ENCODE assay signal across 8 cellular contexts in the genomic region with DNA sequence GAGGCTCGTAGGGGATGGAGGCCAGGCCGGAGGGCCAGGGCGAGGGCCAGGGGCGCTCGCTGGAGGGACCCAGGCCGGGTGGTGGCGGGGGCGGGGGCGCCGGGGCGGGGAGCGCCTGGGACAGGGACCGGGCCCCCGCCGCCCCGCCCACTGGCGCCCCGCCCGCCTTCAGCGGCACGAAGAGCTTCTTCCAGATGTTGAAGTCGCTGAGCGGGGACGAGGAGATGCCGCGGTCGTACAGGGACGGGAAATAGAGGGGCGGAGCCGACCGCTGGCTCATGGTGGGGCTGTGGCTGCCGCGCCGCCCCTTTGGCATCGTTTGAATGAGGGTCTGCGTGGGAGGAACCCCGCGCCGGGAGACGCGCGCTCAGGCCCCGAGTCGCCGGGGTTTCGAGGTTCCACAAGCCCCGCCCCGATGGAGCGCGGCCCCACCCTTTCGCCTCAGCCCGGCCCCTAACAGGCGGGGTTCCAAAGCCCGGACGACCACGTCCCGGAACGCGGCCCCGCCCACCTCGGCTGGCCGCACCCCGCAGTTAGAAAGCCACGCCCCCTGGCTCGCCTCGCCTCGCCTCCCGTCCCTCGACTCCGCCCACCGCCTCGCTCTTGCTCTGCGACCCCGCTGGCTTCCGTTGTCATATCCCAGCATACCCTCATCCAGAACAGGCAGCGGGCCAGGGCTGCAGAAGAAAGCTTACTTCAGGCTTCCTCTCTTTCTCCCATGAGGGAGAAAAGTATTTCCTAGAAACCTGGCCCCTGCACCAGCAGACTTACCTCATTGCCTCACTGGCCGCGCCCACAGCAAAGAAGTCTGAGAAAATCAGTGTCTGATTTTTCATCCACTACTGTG. TPM values are rescaled to one million over a fixed set of nuclear protein-coding genes. Genes with fewer than 3 reads are reported as not detected.
DNase-seq lines count a peak whose midpoint lies in the region; ATAC-seq and TF ChIP-seq lines count a peak whose summit lies in the region.

A gene with protein sequence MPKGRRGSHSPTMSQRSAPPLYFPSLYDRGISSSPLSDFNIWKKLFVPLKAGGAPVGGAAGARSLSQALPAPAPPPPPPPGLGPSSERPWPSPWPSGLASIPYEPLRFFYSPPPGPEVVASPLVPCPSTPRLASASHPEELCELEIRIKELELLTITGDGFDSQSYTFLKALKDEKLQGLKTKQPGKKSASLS (minus strand): TSS at position 402 of the 847 bp plus-strand sequence. CDS start 86 bp downstream, at position 316.

- H3K9me3 ChIP-seq in iPS-18c (ENCODE audit: control insufficient read depth, insufficient read depth, low read length) (no peaks in the 10 kb centered on the region), skeletal muscle satellite cell (replicated peaks; ENCODE audit: low read length) (no peaks in the 10 kb centered on the region)

- H3K9ac ChIP-seq in skeletal muscle satellite cell (ENCODE audit: low read depth, low read length), result peak within 1 kb of the TSS; percentile 92

- TF ChIP-seq CTCF in VCaP (conservative IDR thresholded peaks at IDR 0.05), result no peak

- H3K27ac ChIP-seq in ACC112 (ENCODE audit: low read depth, low read length), result peak within 1 kb of the TSS; percentile 100
- H3K27ac ChIP-seq in VCaP, result peak within 1 kb of the TSS; percentile 48

- H3K4me1 ChIP-seq in ACC112 (ENCODE audit: control insufficient read depth, insufficient read depth, low read length, unreplicated experiment) (peaks cover 78% of the 10 kb centered on the region), skeletal muscle satellite cell (ENCODE audit: control insufficient read depth, insufficient read depth, low read length) (peaks cover 73% of the 10 kb centered on the region)

- H2AFZ ChIP-seq in ACC112 (ENCODE audit: low read length, unreplicated experiment), result no peak within 1 kb of the TSS

- H3K79me2 ChIP-seq in ACC112 (ENCODE audit: control insufficient read depth, insufficient read depth, low read length, unreplicated experiment), result no peaks in the 10 kb centered on the region

- no peaks in the 10 kb centered on the region for H3K27me3 ChIP-seq in ACC112 (ENCODE audit: insufficient read depth, low read length)
- H3K27me3 ChIP-seq in skeletal muscle satellite cell (ENCODE audit: control insufficient read depth, insufficient read depth, low read length), result no peaks in the 10 kb centered on the region

- ATAC-seq in GM18868 (IDR thresholded peaks at IDR 0.05; ENCODE audit: unreplicated experiment) (peak; percentile 86), HG03103 (IDR thresholded peaks at IDR 0.05; ENCODE audit: low read depth, unreplicated experiment) (peak; percentile 77)

- peak within 1 kb of the TSS; percentile 80 for H3K4me2 ChIP-seq in skeletal muscle satellite cell (ENCODE audit: low read length)

- DNase-seq in NCI-H2171 (lab: John Stamatoyannopoulos, UW) (peak; percentile 100), T47D (ENCODE audit: low read depth in 1 of 2, low spot score in 1 of 2) (peak; percentile 92 to 93)

- H3K4me3 ChIP-seq in ACC112 (ENCODE audit: low read depth, low read length) (peak within 1 kb of the TSS; percentile 71), iPS-18c (ENCODE audit: insufficient read depth, low read depth, low read length) (peak within 1 kb of the TSS; percentile 73), skeletal muscle satellite cell (ENCODE audit: low read length) (peak within 1 kb of the TSS; percentile 57)

- in situ Hi-C loops in T47D (cut with HindIII; ENCODE audit: low pct_unique_long_range_greater_than_20kb, low sequenced_read_pairs), result no loop called here

- H3K36me3 ChIP-seq in ACC112 (ENCODE audit: insufficient read depth, low read length) (peaks cover 9% of the 10 kb centered on the region), skeletal muscle satellite cell (ENCODE audit: insufficient read depth, low read length) (peaks cover 21% of the 10 kb centered on the region)

RNA-seq across cellular contexts. Expression of the gene that starts here (rescaled TPM):
- total RNA-seq in skeletal muscle satellite cell (2012; rRNA removed), result not detected in 2 replicates

Comparison
In these comparisons a context has a peak if more than half of its experiments do, and no peak if none do; other contexts are left out.
1. Peak in every context shown above with its lines: DNase-seq, ATAC-seq, H3K4me3 ChIP-seq and H3K27ac ChIP-seq.